8 cellular contexts compared by ENCODE assay signal in the genomic region with DNA sequence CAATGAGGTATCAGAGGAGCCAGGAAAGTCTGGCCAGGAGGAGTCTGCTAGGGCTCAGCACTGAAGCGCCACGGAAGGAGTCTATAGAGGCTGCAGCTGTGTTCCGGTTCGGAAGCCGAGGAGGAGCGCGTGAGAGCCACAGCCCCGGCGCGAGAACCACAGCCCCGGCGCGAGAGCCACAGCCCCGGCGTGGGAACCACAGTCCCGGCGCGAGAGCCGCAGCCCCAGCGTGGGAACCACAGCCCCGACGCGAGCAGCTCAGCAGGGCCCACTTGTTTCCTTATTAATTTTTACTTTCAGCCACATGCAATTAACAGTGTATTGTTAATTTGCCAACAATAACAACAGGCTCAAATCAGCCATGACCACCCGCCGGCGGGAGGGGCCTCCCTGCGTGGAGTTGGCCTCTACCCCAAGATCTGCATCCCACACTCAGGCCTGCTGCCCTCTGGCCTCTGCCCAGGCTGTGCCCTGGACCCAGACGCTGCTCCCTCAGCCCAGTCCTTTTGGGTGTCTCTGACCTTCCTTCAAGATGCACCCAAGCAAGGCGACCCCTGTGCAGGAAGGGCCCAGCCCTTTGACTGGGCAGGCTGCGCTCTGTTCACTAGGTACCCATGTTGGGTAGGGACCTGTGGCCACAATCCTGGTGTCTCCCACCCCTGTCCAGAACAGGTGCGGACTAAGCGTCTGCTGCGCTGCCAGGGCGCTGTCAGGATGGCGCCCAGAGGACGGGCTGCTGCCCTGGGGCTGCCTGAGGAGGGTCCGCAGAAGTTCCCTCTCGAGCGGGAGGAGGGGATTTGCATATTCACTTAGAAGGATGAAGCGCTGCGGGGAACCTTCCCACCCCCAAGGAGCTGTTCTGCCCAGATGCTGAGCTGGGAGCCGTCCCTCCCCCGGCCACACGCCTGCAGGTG.
DNase-seq lines count a peak whose midpoint lies in the region; ATAC-seq and TF ChIP-seq lines count a peak whose summit lies in the region.

No MANE protein-coding gene starts in this region.

- H3K27me3 Mint-ChIP-seq in CD4-positive, alpha-beta T cell: peaks cover 64% of the 10 kb centered on the region
- H3K27me3 Mint-ChIP-seq in activated naive CD8-positive, alpha-beta T cell treated with anti-CD3 and anti-CD28 coated beads, Interleukin-2, amount 10 ng/mL, durations not matched to agents 7 days and 5 days: peaks cover 48% of the 10 kb centered on the region
- H3K27me3 Mint-ChIP-seq in naive B cell: peaks cover 40 to 72% (median 61%) of the 10 kb centered on the region in 3 donors

- H3K9me3 ChIP-seq in CD4-positive, alpha-beta T cell (ENCODE audit: control insufficient read depth, low read length): peaks cover 7% of the 10 kb centered on the region

- no peak overlapping the region for H3K27ac Mint-ChIP-seq in CD4-positive, alpha-beta T cell
- no peak overlapping the region for H3K27ac Mint-ChIP-seq in activated naive CD8-positive, alpha-beta T cell treated with anti-CD3 and anti-CD28 coated beads, Interleukin-2, amount 10 ng/mL, durations not matched to agents 7 days and 5 days
- peak overlapping the region in 3 of 6 donors; percentile 38 to 82 (median 81) for H3K27ac Mint-ChIP-seq in naive B cell

- CTCF ChIA-PET in CD4-positive, alpha-beta T cell (lab: Charles Lee): no interaction called here

- H3K9me3 Mint-ChIP-seq in CD4-positive, alpha-beta T cell: peaks cover 3% of the 10 kb centered on the region
- H3K9me3 Mint-ChIP-seq in activated naive CD8-positive, alpha-beta T cell treated with anti-CD3 and anti-CD28 coated beads, Interleukin-2, amount 10 ng/mL, durations not matched to agents 7 days and 5 days: peaks cover 5% of the 10 kb centered on the region
- peaks cover 5 to 28% (median 22%) of the 10 kb centered on the region in 7 donors for H3K9me3 Mint-ChIP-seq in naive B cell

- ATAC-seq in CD4-positive, alpha-beta T cell (ENCODE audit: poor library complexity): peak; percentile 41
- ATAC-seq in activated naive CD8-positive, alpha-beta T cell treated with anti-CD3 and anti-CD28 coated beads, Interleukin-2, amount 10 ng/mL, durations not matched to agents 7 days and 5 days (ENCODE audit: low read depth): peak; percentile 70
- ATAC-seq in naive B cell (ENCODE audit: low read depth in 2 of 2): peak; percentile 76 to 81
- ATAC-seq in GM19023 (IDR thresholded peaks at IDR 0.05; ENCODE audit: unreplicated experiment): no peak
- ATAC-seq in HG03175 (IDR thresholded peaks at IDR 0.05; ENCODE audit: unreplicated experiment): no peak
- no peak for ATAC-seq in GM21825 (IDR thresholded peaks at IDR 0.05; ENCODE audit: unreplicated experiment)

- intact Hi-C loops in CD4-positive, alpha-beta T cell (cut with DNase I, micrococcal nuclease): loop anchor here (1.0 to 10.0 kb wide), 4 partner anchors 685 to 833 kb away; no protein-coding TSS in a partner anchor

- no peaks in the 10 kb centered on the region for H3K36me3 Mint-ChIP-seq in CD4-positive, alpha-beta T cell (ENCODE audit: low read depth)
- no peaks in the 10 kb centered on the region for H3K36me3 Mint-ChIP-seq in activated naive CD8-positive, alpha-beta T cell treated with anti-CD3 and anti-CD28 coated beads, Interleukin-2, amount 10 ng/mL, durations not matched to agents 7 days and 5 days
- peaks cover 18 to 21% of the 10 kb centered on the region in 2 donors for H3K36me3 Mint-ChIP-seq in naive B cell

- TF ChIP-seq RAD21 in Ishikawa (IDR thresholded peaks at IDR 0.05; ENCODE audit: low read depth): no peak

- H3K4me1 Mint-ChIP-seq in CD4-positive, alpha-beta T cell (ENCODE audit: low read depth): peaks cover 19% of the 10 kb centered on the region
- peaks cover 10% of the 10 kb centered on the region for H3K4me1 Mint-ChIP-seq in activated naive CD8-positive, alpha-beta T cell treated with anti-CD3 and anti-CD28 coated beads, Interleukin-2, amount 10 ng/mL, durations not matched to agents 7 days and 5 days
- H3K4me1 Mint-ChIP-seq in naive B cell: peaks cover 14 to 20% (median 17%) of the 10 kb centered on the region in 3 donors

- H3K4me3 Mint-ChIP-seq in CD4-positive, alpha-beta T cell: peak overlapping the region; percentile 65
- peak overlapping the region; percentile 39 for H3K4me3 Mint-ChIP-seq in activated naive CD8-positive, alpha-beta T cell treated with anti-CD3 and anti-CD28 coated beads, Interleukin-2, amount 10 ng/mL, durations not matched to agents 7 days and 5 days
- H3K4me3 Mint-ChIP-seq in naive B cell: peak overlapping the region in 7 of 8 donors; percentile 8 to 83 (median 53)

- DNase-seq in CD4-positive, alpha-beta T cell: peak in 4 of 10 experiments; percentile 13 to 29 (median 16)
- peak; percentile 53 for DNase-seq in activated naive CD8-positive, alpha-beta T cell treated with anti-CD3 and anti-CD28 coated beads, Interleukin-2, amount 10 ng/mL, durations not matched to agents 7 days and 5 days
- DNase-seq in naive B cell: peak; percentile 17
- DNase-seq in NCI-H748 (lab: John Stamatoyannopoulos, UW; ENCODE audit: unreplicated experiment): no peak

- POLR2A ChIA-PET in CD4-positive, alpha-beta T cell (lab: Charles Lee): interaction anchor here (1.5 kb wide), 1 partner anchor 76 kb away, joined by 5 read pairs; no protein-coding TSS in a partner anchor
- POLR2A ChIA-PET in activated naive CD8-positive, alpha-beta T cell treated with anti-CD3 and anti-CD28 coated beads, Interleukin-2, amount 10 ng/mL, durations not matched to agents 7 days and 5 days (lab: Charles Lee): no interaction called here

- peaks cover 29% of the 10 kb centered on the region for H3K27me3 ChIP-seq in CD4-positive, alpha-beta T cell (ENCODE audit: control insufficient read depth, insufficient read depth, low read length)

- no peak for TF ChIP-seq CTCF in CD4-positive, alpha-beta T cell (IDR thresholded peaks at IDR 0.05)

- peak; percentile 59; the same call in 1 of the 2 replicates for TF ChIP-seq EP300 in Ishikawa (IDR thresholded peaks at IDR 0.05; ENCODE audit: borderline replicate concordance)

- no peak overlapping the region for H3K27ac ChIP-seq in CD4-positive, alpha-beta T cell (ENCODE audit: low read depth, low read length)

TF ChIP-seq in Ishikawa, 13 proteins besides CTCF, POLR2A, EP300 and RAD21:
- TF ChIP-seq TCF12 (IDR thresholded peaks at IDR 0.05; ENCODE audit: low read depth) (peak; percentile 51; the same call in 1 of the 2 replicates), NFIC (IDR thresholded peaks at IDR 0.05) (peak; percentile 77), TEAD4 (IDR thresholded peaks at IDR 0.05) (no peak), CEBPB (IDR thresholded peaks at IDR 0.05) (no peak), FOXM1 (IDR thresholded peaks at IDR 0.05; ENCODE audit: borderline replicate concordance, low read depth) (no peak), ZBTB7A (IDR thresholded peaks at IDR 0.05; ENCODE audit: low read depth) (no peak), EGR1 (IDR thresholded peaks at IDR 0.05) (no peak), CREB1 (IDR thresholded peaks at IDR 0.05; ENCODE audit: low read depth) (no peak), TAF1 (IDR thresholded peaks at IDR 0.05; ENCODE audit: low read depth) (no peak)
- TF ChIP-seq, protein P1, sequence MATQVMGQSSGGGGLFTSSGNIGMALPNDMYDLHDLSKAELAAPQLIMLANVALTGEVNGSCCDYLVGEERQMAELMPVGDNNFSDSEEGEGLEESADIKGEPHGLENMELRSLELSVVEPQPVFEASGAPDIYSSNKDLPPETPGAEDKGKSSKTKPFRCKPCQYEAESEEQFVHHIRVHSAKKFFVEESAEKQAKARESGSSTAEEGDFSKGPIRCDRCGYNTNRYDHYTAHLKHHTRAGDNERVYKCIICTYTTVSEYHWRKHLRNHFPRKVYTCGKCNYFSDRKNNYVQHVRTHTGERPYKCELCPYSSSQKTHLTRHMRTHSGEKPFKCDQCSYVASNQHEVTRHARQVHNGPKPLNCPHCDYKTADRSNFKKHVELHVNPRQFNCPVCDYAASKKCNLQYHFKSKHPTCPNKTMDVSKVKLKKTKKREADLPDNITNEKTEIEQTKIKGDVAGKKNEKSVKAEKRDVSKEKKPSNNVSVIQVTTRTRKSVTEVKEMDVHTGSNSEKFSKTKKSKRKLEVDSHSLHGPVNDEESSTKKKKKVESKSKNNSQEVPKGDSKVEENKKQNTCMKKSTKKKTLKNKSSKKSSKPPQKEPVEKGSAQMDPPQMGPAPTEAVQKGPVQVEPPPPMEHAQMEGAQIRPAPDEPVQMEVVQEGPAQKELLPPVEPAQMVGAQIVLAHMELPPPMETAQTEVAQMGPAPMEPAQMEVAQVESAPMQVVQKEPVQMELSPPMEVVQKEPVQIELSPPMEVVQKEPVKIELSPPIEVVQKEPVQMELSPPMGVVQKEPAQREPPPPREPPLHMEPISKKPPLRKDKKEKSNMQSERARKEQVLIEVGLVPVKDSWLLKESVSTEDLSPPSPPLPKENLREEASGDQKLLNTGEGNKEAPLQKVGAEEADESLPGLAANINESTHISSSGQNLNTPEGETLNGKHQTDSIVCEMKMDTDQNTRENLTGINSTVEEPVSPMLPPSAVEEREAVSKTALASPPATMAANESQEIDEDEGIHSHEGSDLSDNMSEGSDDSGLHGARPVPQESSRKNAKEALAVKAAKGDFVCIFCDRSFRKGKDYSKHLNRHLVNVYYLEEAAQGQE (IDR thresholded peaks at IDR 0.05; ENCODE audit: low read depth): no peak

Comparison
In these comparisons a context has a peak if more than half of its experiments do, and no peak if none do; other contexts are left out.
1. ATAC-seq: peak in CD4-positive, alpha-beta T cell (single experiment), activated naive CD8-positive, alpha-beta T cell treated with anti-CD3 and anti-CD28 coated beads, Interleukin-2, amount 10 ng/mL, durations not matched to agents 7 days and 5 days (single experiment) and naive B cell (2 of 2); none in GM19023 (single experiment), HG03175 (single experiment) and GM21825 (single experiment).
2. Peak in every context shown above with its lines, with median percentiles within 50 percentile points of each other: H3K4me3 Mint-ChIP-seq.